Comparison of ENCODE assay signal across 15 cellular contexts in genomic region chr2:233178994-233179847, GRCh38.
DNase-seq lines count a peak whose midpoint lies in the region; ATAC-seq lines count a peak whose summit lies in the region.
"Had no signal": no experiment of that assay in that cellular context is flagged by ENCODE, and none has a peak within 500 bp of the region (broad histone marks: within the 10 kb centered on the region; RNA-seq: fewer than 3 reads in every experiment).

No MANE protein-coding gene starts in this region.

- H3K27me3 ChIP-seq in CD4-positive, CD25-positive, alpha-beta regulatory T cell (ENCODE audit: control insufficient read depth, insufficient read depth, low read length), result no peaks in the 10 kb centered on the region

- H3K27ac ChIP-seq in CD4-positive, CD25-positive, alpha-beta regulatory T cell (ENCODE audit: insufficient read depth, low read length, poor library complexity, severe bottlenecking), result no peak overlapping the region
- H3K27ac ChIP-seq: parathyroid adenoma had no signal

- no peak for DNase-seq in CD4-positive, CD25-positive, alpha-beta regulatory T cell
- peak; percentile 22 for DNase-seq in NCI-H1694 (lab: John Stamatoyannopoulos, UW)
- DNase-seq in naive B cell, result no peak
- no peak for DNase-seq in activated gamma-delta T cell treated with Interleukin-2 at 50 U/mL for 16 hours
- DNase-seq in HPDE6-E6E7 (ENCODE audit: extremely low spot score), result no peak
- no peak for DNase-seq in DMS153 (lab: John Stamatoyannopoulos, UW)
- DNase-seq: activated CD4-positive, alpha-beta T cell treated with anti-CD3 and anti-CD28 coated beads, Interleukin-2, amount 50 U/mL, for 48 hours; GDM1; glutamatergic neuron; left colon; NCI-H187 had no signal

- no peaks in the 10 kb centered on the region for H3K9me3 ChIP-seq in CD4-positive, CD25-positive, alpha-beta regulatory T cell (ENCODE audit: control insufficient read depth in 2 of 2, low read length in 2 of 2)
- H3K9me3 ChIP-seq: adrenal gland had no signal

- H3K4me3 Mint-ChIP-seq in CD4-positive, CD25-positive, alpha-beta regulatory T cell, result no peak overlapping the region
- H3K4me3 Mint-ChIP-seq in dendritic cell treated with granulocyte-macrophage colony-stimulating factor and Interleukin-4, amounts not matched to agents 40 ng/mL and 50 ng/mL, for 4 days, result no peak overlapping the region
- no peak overlapping the region for H3K4me3 Mint-ChIP-seq in naive B cell

- H3K36me3 ChIP-seq in CD4-positive, CD25-positive, alpha-beta regulatory T cell (ENCODE audit: control insufficient read depth, insufficient read depth, low read length), result peaks cover 81% of the 10 kb centered on the region

- no peaks in the 10 kb centered on the region for H3K9me3 Mint-ChIP-seq in CD4-positive, CD25-positive, alpha-beta regulatory T cell
- no peaks in the 10 kb centered on the region for H3K9me3 Mint-ChIP-seq in dendritic cell treated with granulocyte-macrophage colony-stimulating factor and Interleukin-4, amounts not matched to agents 40 ng/mL and 50 ng/mL, for 4 days
- H3K9me3 Mint-ChIP-seq in naive B cell, result peaks cover 0 to 2% (median 0%) of the 10 kb centered on the region in 7 donors

- H3K4me1 ChIP-seq in CD4-positive, CD25-positive, alpha-beta regulatory T cell (ENCODE audit: control insufficient read depth, insufficient read depth, low read length, poor library complexity, severe bottlenecking), result no peaks in the 10 kb centered on the region
- H3K4me1 ChIP-seq: adrenal gland, parathyroid adenoma had no signal

- H3K27me3 Mint-ChIP-seq in CD4-positive, CD25-positive, alpha-beta regulatory T cell, result no peaks in the 10 kb centered on the region
- no peaks in the 10 kb centered on the region for H3K27me3 Mint-ChIP-seq in dendritic cell treated with granulocyte-macrophage colony-stimulating factor and Interleukin-4, amounts not matched to agents 40 ng/mL and 50 ng/mL, for 4 days
- no peaks in the 10 kb centered on the region for H3K27me3 Mint-ChIP-seq in naive B cell

- peaks cover 61% of the 10 kb centered on the region for H3K36me3 Mint-ChIP-seq in CD4-positive, CD25-positive, alpha-beta regulatory T cell
- H3K36me3 Mint-ChIP-seq in dendritic cell treated with granulocyte-macrophage colony-stimulating factor and Interleukin-4, amounts not matched to agents 40 ng/mL and 50 ng/mL, for 4 days (ENCODE audit: low read depth), result peaks cover 100% of the 10 kb centered on the region
- peaks cover 29 to 60% of the 10 kb centered on the region in 2 donors for H3K36me3 Mint-ChIP-seq in naive B cell

- intact Hi-C loops in dendritic cell treated with granulocyte-macrophage colony-stimulating factor and Interleukin-4, amounts not matched to agents 40 ng/mL and 50 ng/mL, for 4 days (cut with micrococcal nuclease), result no loop called here

- peaks cover 0 to 8% (median 4%) of the 10 kb centered on the region in 4 donors for H3K4me1 Mint-ChIP-seq in CD4-positive, CD25-positive, alpha-beta regulatory T cell
- peaks cover 57% of the 10 kb centered on the region for H3K4me1 Mint-ChIP-seq in dendritic cell treated with granulocyte-macrophage colony-stimulating factor and Interleukin-4, amounts not matched to agents 40 ng/mL and 50 ng/mL, for 4 days (ENCODE audit: low read depth)
- peaks cover 24 to 40% (median 31%) of the 10 kb centered on the region in 3 donors for H3K4me1 Mint-ChIP-seq in naive B cell

- no peak for ATAC-seq in CD4-positive, CD25-positive, alpha-beta regulatory T cell (ENCODE audit: low read depth in 2 of 2)
- ATAC-seq in naive B cell (ENCODE audit: low read depth in 2 of 2), result no peak
- no peak for ATAC-seq in GM18502 (IDR thresholded peaks at IDR 0.05; ENCODE audit: poor library complexity, unreplicated experiment)
- ATAC-seq: left colon had no signal

- no peak overlapping the region for H3K4me3 ChIP-seq in CD4-positive, CD25-positive, alpha-beta regulatory T cell (ENCODE audit: low read depth, low read length)
- H3K4me3 ChIP-seq: adrenal gland had no signal

- peak overlapping the region in 2 of 3 donors; percentile 50 to 62 for H3K27ac Mint-ChIP-seq in CD4-positive, CD25-positive, alpha-beta regulatory T cell
- peak overlapping the region; percentile 76 for H3K27ac Mint-ChIP-seq in dendritic cell treated with granulocyte-macrophage colony-stimulating factor and Interleukin-4, amounts not matched to agents 40 ng/mL and 50 ng/mL, for 4 days
- peak overlapping the region in 5 of 6 donors; percentile 52 to 92 (median 89) for H3K27ac Mint-ChIP-seq in naive B cell
